In genomic region chr6:135820340-135820739, GRCh38 we compare ENCODE assay signal across 29 cellular contexts. TPM values are rescaled to one million over a fixed set of nuclear protein-coding genes. Genes with fewer than 3 reads are reported as not detected.
"Had no signal": no experiment of that assay in that cellular context is flagged by ENCODE, and none has a peak within 500 bp of the region (broad histone marks: within the 10 kb centered on the region; RNA-seq: fewer than 3 reads in every experiment).

No MANE protein-coding gene starts in this region.

- H3K4me3 Mint-ChIP-seq: activated CD4-positive, alpha-beta memory T cell treated with anti-CD3 and anti-CD28 coated beads for 36 hours; activated CD4-positive, alpha-beta T cell treated with anti-CD3 and anti-CD28 coated beads, Interleukin-2, amount 10 ng/mL, durations not matched to agents 24 days and 14 days; activated T-cell treated with anti-CD3 and anti-CD28 coated beads, Interleukin-2, amount 50 U/mL, for 24 hours; naive B cell; stimulated activated memory B cell treated with anti-CD40 and anti-IgM and Interleukin-4, amounts not matched to agents 10 μg/mL and 1 μg/mL and 100 μg/mL, for 72 hours; stimulated activated naive CD8-positive, alpha-beta T cell treated with anti-CD3 and anti-CD28 coated beads, Interleukin-15, amount 100 ng/mL, for 72 hours had no signal

- ATAC-seq: foreskin keratinocyte; left lobe of liver; right lobe of liver; stimulated activated memory B cell treated with anti-CD40 and anti-IgM and Interleukin-4, amounts not matched to agents 10 μg/mL and 1 μg/mL and 100 μg/mL, for 72 hours; stimulated activated naive CD8-positive, alpha-beta T cell treated with anti-CD3 and anti-CD28 coated beads, Interleukin-15, amount 100 ng/mL, for 72 hours had no signal

- H3K36me3 Mint-ChIP-seq: activated CD4-positive, alpha-beta memory T cell treated with anti-CD3 and anti-CD28 coated beads for 36 hours; naive B cell; stimulated activated memory B cell treated with anti-CD40 and anti-IgM and Interleukin-4, amounts not matched to agents 10 μg/mL and 1 μg/mL and 100 μg/mL, for 72 hours had no signal

- H3K27ac Mint-ChIP-seq: activated CD4-positive, alpha-beta memory T cell treated with anti-CD3 and anti-CD28 coated beads for 36 hours; activated CD4-positive, alpha-beta T cell treated with anti-CD3 and anti-CD28 coated beads, Interleukin-2, amount 10 ng/mL, durations not matched to agents 24 days and 14 days; activated T-cell treated with anti-CD3 and anti-CD28 coated beads, Interleukin-2, amount 50 U/mL, for 24 hours; naive B cell; stimulated activated memory B cell treated with anti-CD40 and anti-IgM and Interleukin-4, amounts not matched to agents 10 μg/mL and 1 μg/mL and 100 μg/mL, for 72 hours; stimulated activated naive CD8-positive, alpha-beta T cell treated with anti-CD3 and anti-CD28 coated beads, Interleukin-15, amount 100 ng/mL, for 72 hours had no signal

- H3K4me3 ChIP-seq: hepatocyte, lung, right lobe of liver, thyroid gland, upper lobe of left lung, vagina had no signal

- DNase-seq: activated CD4-positive, alpha-beta memory T cell treated with anti-CD3 and anti-CD28 coated beads for 36 hours; activated CD4-positive, alpha-beta T cell treated with anti-CD3 and anti-CD28 coated beads, Interleukin-2, amount 10 ng/mL, durations not matched to agents 24 days and 14 days; activated CD4-positive, CD25-positive, alpha-beta regulatory T cell treated with anti-CD3 and anti-CD28 coated beads, Interleukin-2, amount 50 U/mL, for 72 hours; activated CD8-positive, alpha-beta memory T cell treated with anti-CD3 and anti-CD28 coated beads, Interleukin-2, amount 50 U/mL, for 48 hours; activated gamma-delta T cell treated with Interleukin-2 at 50 U/mL for 16 hours; activated naive CD4-positive, alpha-beta T cell treated with anti-CD3 and anti-CD28 coated beads, Interleukin-2, amount 50 U/mL, for 16 hours; activated T-cell treated with anti-CD3 and anti-CD28 coated beads, Interleukin-2, amount 50 U/mL, for 24 hours; amniotic stem cell; brain microvascular endothelial cell; caudate nucleus; foreskin keratinocyte; islet precursor cell; naive B cell; nucleus accumbens; right lobe of liver; small intestine; stimulated activated CD4-positive, alpha-beta T cell treated with anti-CD3 and anti-CD28 coated beads, Interleukin-1b, Interleukin-23, amount 100 ng/mL, for 48 hours; stimulated activated CD4-positive, alpha-beta T cell treated with anti-CD3 and anti-CD28 coated beads, Interleukin-4, amount 100 ng/mL, for 4 hours; stimulated activated CD8-positive, alpha-beta memory T cell treated with anti-CD3 and anti-CD28 coated beads, Interleukin-4, amount 100 ng/mL, for 48 hours; stimulated activated naive CD8-positive, alpha-beta T cell treated with anti-CD3 and anti-CD28 coated beads, Interleukin-15, amount 100 ng/mL, for 72 hours; substantia nigra; T-helper 2 cell; thyroid gland had no signal

- H3K9me3 ChIP-seq: right lobe of liver, thyroid gland, upper lobe of left lung, vagina had no signal

- H3K4me2 ChIP-seq: hepatocyte had no signal

- H3K36me3 ChIP-seq: brain microvascular endothelial cell, thyroid gland, upper lobe of left lung, vagina had no signal

- H3K4me1 Mint-ChIP-seq: activated CD4-positive, alpha-beta T cell treated with anti-CD3 and anti-CD28 coated beads, Interleukin-2, amount 10 ng/mL, durations not matched to agents 24 days and 14 days; stimulated activated naive CD8-positive, alpha-beta T cell treated with anti-CD3 and anti-CD28 coated beads, Interleukin-15, amount 100 ng/mL, for 72 hours had no signal

- H2AFZ ChIP-seq: hepatocyte had no signal

- H3K79me2 ChIP-seq: hepatocyte had no signal

- H3K4me1 ChIP-seq: foreskin keratinocyte, thyroid gland, upper lobe of left lung, vagina had no signal

- H3K27ac ChIP-seq: brain microvascular endothelial cell, foreskin keratinocyte, hepatocyte, right lobe of liver, thyroid gland, upper lobe of left lung, vagina had no signal

- H3K27me3 ChIP-seq: brain microvascular endothelial cell, foreskin keratinocyte, hepatocyte, right lobe of liver, thyroid gland, upper lobe of left lung, vagina had no signal

- H3K27me3 Mint-ChIP-seq: activated CD4-positive, alpha-beta memory T cell treated with anti-CD3 and anti-CD28 coated beads for 36 hours; activated T-cell treated with anti-CD3 and anti-CD28 coated beads, Interleukin-2, amount 50 U/mL, for 24 hours; stimulated activated naive CD8-positive, alpha-beta T cell treated with anti-CD3 and anti-CD28 coated beads, Interleukin-15, amount 100 ng/mL, for 72 hours had no signal

- H3K9me3 Mint-ChIP-seq: activated CD4-positive, alpha-beta memory T cell treated with anti-CD3 and anti-CD28 coated beads for 36 hours; activated T-cell treated with anti-CD3 and anti-CD28 coated beads, Interleukin-2, amount 50 U/mL, for 24 hours; naive B cell; stimulated activated memory B cell treated with anti-CD40 and anti-IgM and Interleukin-4, amounts not matched to agents 10 μg/mL and 1 μg/mL and 100 μg/mL, for 72 hours; stimulated activated naive CD8-positive, alpha-beta T cell treated with anti-CD3 and anti-CD28 coated beads, Interleukin-15, amount 100 ng/mL, for 72 hours had no signal

RNA-seq across cellular contexts. Expression of gene PDE7B, which starts 31.2 kb away (rescaled TPM):
- total RNA-seq: foreskin keratinocyte had no signal
- polyA plus RNA-seq: foreskin keratinocyte had no signal
